In the genomic region with DNA sequence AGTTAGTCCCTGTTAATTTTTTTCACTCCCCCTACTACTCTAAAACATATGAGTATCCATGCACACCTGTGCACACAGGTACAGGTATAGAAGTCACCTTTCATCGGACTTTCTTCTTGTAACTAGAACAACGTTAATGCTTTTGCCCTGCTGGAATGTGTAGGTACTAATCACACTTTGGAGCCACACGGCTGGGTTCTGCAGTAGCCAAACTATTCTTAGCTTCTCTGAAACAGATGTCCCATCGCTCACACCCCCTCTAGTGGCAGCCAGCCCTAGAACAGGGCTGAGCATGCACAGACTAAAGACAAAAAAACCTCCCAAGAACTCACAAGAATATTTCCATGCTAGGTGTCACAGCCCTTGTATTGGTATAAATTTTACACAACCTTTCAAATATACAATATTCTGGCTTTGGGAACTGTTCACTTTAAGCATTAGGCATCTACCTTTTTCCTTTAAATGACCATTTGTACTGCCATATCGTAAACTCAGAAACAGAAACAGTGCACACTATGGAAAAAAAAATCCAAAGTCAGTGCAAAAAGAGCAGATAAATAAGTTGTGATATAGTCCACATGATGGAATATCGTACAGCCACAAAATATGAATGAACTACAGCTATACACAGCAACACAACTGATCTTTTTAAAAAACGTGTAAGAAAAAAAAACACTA, we compare ENCODE assay signal across 8 cellular contexts.
DNase-seq lines count a peak whose midpoint lies in the region; ATAC-seq and TF ChIP-seq lines count a peak whose summit lies in the region.

No MANE protein-coding gene starts in this region.

- H3K4me1 Mint-ChIP-seq in IgD-negative memory B cell: peaks cover 16 to 34% (median 27%) of the 10 kb centered on the region in 3 donors

- no peak overlapping the region for H3K4me3 Mint-ChIP-seq in IgD-negative memory B cell

- no peak overlapping the region for H3K4me2 ChIP-seq in hepatocyte

- H4K20me1 ChIP-seq in hepatocyte (ENCODE audit: insufficient read depth, poor library complexity, severe bottlenecking): no peaks in the 10 kb centered on the region

- no peaks in the 10 kb centered on the region for H3K36me3 ChIP-seq in hepatocyte (replicated peaks; ENCODE audit: insufficient read depth, low read depth)
- no peaks in the 10 kb centered on the region for H3K36me3 ChIP-seq in spleen

- POLR2A ChIA-PET in GM10248 (lab: Yijun Ruan, JAX): no interaction called here

- H3K27me3 Mint-ChIP-seq in IgD-negative memory B cell: peaks cover 2% of the 10 kb centered on the region

- H3K9me2 ChIP-seq in hepatocyte (replicated peaks; ENCODE audit: insufficient read depth): no peaks in the 10 kb centered on the region

- peak overlapping the region in 2 of 3 donors; percentile 16 to 31 for H3K27ac Mint-ChIP-seq in IgD-negative memory B cell

- H3K79me2 ChIP-seq in hepatocyte: no peaks in the 10 kb centered on the region

- H3K27me3 ChIP-seq in hepatocyte (no peaks in the 10 kb centered on the region), spleen (replicated peaks in 1 of 7) (no peaks in the 10 kb centered on the region)

- WGBS in hepatocyte (ENCODE audit: low lambda C conversion rate, missing lambda C conversion rate): 34% methylated on average over 7 of the region's 7 CpGs
- WGBS in spleen, 5 donors: 44 to 52% (median 45%) methylated on average over 7 of the region's 7 CpGs

- intact Hi-C loops in spleen (cut with DNase I; ENCODE audit: low total_unique reads): no loop called here

- H3K36me3 Mint-ChIP-seq in IgD-negative memory B cell: peaks cover 8% of the 10 kb centered on the region

- CTCF ChIA-PET in GM10248 (lab: Yijun Ruan, JAX): interaction anchor here (0.7 to 7.0 kb wide), 18 partner anchors 9 to 401 kb away, joined by 3 to 56 read pairs (median 5); no protein-coding TSS in a partner anchor

- no peak overlapping the region for H2AFZ ChIP-seq in hepatocyte

- no peak for TF ChIP-seq POLR2A in spleen (IDR thresholded peaks at IDR 0.05)

- H3K9me3 ChIP-seq in hepatocyte (ENCODE audit: low read depth): no peaks in the 10 kb centered on the region
- no peaks in the 10 kb centered on the region for H3K9me3 ChIP-seq in spleen

- H3K9me3 Mint-ChIP-seq in IgD-negative memory B cell: no peaks in the 10 kb centered on the region

- DNase-seq in GM10248 (ENCODE audit: extremely low spot score) (peak; percentile 44), SKM-1 (lab: John Stamatoyannopoulos, UW; ENCODE audit: unreplicated experiment) (peak; percentile 49), anterior cingulate cortex (lab: John Stamatoyannopoulos, UW) (peak in 53 of 58 donors; percentile 22 to 89 (median 65)), hepatocyte (ENCODE audit: low spot score) (peak; percentile 87), spleen (no peak), DMS79 treated with DMSO at 0.1 percent for 48 hours (lab: John Stamatoyannopoulos, UW) (no peak)

- H3K4me1 ChIP-seq in hepatocyte (ENCODE audit: insufficient read depth) (no peaks in the 10 kb centered on the region), spleen (peaks cover 0 to 6% (median 0%) of the 10 kb centered on the region in 6 donors)

- no peak overlapping the region for H3K27ac ChIP-seq in hepatocyte
- H3K27ac ChIP-seq in spleen: no peak overlapping the region

- H3K4me3 ChIP-seq in hepatocyte: no peak overlapping the region
- no peak overlapping the region for H3K4me3 ChIP-seq in spleen

- TF ChIP-seq CTCF in GM10248 (IDR thresholded peaks at IDR 0.05; ENCODE audit: control extremely low read depth, extremely low read depth, low read depth, missing control alignments): peak; percentile 74
- peak; percentile 84 for TF ChIP-seq CTCF in hepatocyte (IDR thresholded peaks at IDR 0.05; ENCODE audit: poor library complexity)
- peak in 8 of 11 experiments; percentile 19 to 68 (median 55) for TF ChIP-seq CTCF in spleen (IDR thresholded peaks at IDR 0.05 in 8 of 11, conservative IDR thresholded peaks at IDR 0.05 in 3 of 11)

- peak; percentile 81 for ATAC-seq in GM21786 (IDR thresholded peaks at IDR 0.05; ENCODE audit: unreplicated experiment)

Comparison
In these comparisons a context has a peak if more than half of its experiments do, and no peak if none do; other contexts are left out.
1. DNase-seq: peak in GM10248 (single experiment), SKM-1 (single experiment), anterior cingulate cortex (53 of 58) and hepatocyte (single experiment); none in spleen (single experiment) and DMS79 treated with DMSO at 0.1 percent for 48 hours (single experiment).
2. Peak in every context shown above with its lines, with median percentiles within 50 percentile points of each other: CTCF ChIP-seq.